8 cellular contexts compared by ENCODE assay signal in genomic region chr9:32581512-32582143, GRCh38. TPM values are rescaled to one million over a fixed set of nuclear protein-coding genes. Genes with fewer than 3 reads are reported as not detected.
DNase-seq lines count a peak whose midpoint lies in the region; ATAC-seq and TF ChIP-seq lines count a peak whose summit lies in the region.

No MANE protein-coding gene starts in this region.

- no peak for TF ChIP-seq POLR2A in erythroblast (IDR thresholded peaks at IDR 0.05; ENCODE audit: low read length)

- intact Hi-C loops in CD4-positive, alpha-beta memory T cell (cut with micrococcal nuclease) = loop anchor here (1.0 to 10.0 kb wide), 3 partner anchors 387 to 1143 kb away; no protein-coding TSS in a partner anchor

- H3K9ac ChIP-seq in SU-DHL-6 (ENCODE audit: low read length) = no peak overlapping the region

- no peak overlapping the region for H3K4me3 ChIP-seq in CD4-positive, alpha-beta memory T cell (ENCODE audit: low read length in 2 of 2)
- H3K4me3 ChIP-seq in SU-DHL-6 (ENCODE audit: insufficient read depth, low read length, poor library complexity, severe bottlenecking) (no peak overlapping the region), osteoblast (ENCODE audit: insufficient read depth, low read length) (no peak overlapping the region)

- H3K4me1 Mint-ChIP-seq in CD4-positive, alpha-beta memory T cell = peaks cover 0 to 5% (median 0%) of the 10 kb centered on the region in 4 donors
- peaks cover 7% of the 10 kb centered on the region for H3K4me1 Mint-ChIP-seq in T-helper 2 cell treated with Interferon-gamma antibody and Interleukin-4, amounts not matched to agents 5 μg/mL and 100 μg/mL, for 36 hours (ENCODE audit: low read depth)

- H3K9me2 ChIP-seq in SU-DHL-6 (replicated peaks; ENCODE audit: insufficient read depth, low read length) = no peaks in the 10 kb centered on the region

- POLR2A ChIA-PET in CD4-positive, alpha-beta memory T cell (lab: Charles Lee; ENCODE audit: partially characterized antibody) = interaction anchor here (1.2 to 2.0 kb wide), 2 partner anchors 31 to 203 kb away, joined by 3 to 11 read pairs; no protein-coding TSS in a partner anchor

- H3K79me2 ChIP-seq in SU-DHL-6 (ENCODE audit: insufficient read depth, low read length) = no peaks in the 10 kb centered on the region
- no peaks in the 10 kb centered on the region for H3K79me2 ChIP-seq in osteoblast (ENCODE audit: insufficient read depth, low read length)

- no peak overlapping the region for H3K27ac Mint-ChIP-seq in CD4-positive, alpha-beta memory T cell
- H3K27ac Mint-ChIP-seq in T-helper 2 cell treated with Interferon-gamma antibody and Interleukin-4, amounts not matched to agents 5 μg/mL and 100 μg/mL, for 36 hours = no peak overlapping the region

- H2AFZ ChIP-seq in SU-DHL-6 (ENCODE audit: low read depth, low read length, severe bottlenecking) (no peak overlapping the region), osteoblast (ENCODE audit: low read length) (no peak overlapping the region)

- H4K20me1 ChIP-seq in SU-DHL-6 (ENCODE audit: low read depth, low read length) (no peaks in the 10 kb centered on the region), osteoblast (ENCODE audit: insufficient read depth, low read length) (no peaks in the 10 kb centered on the region)

- no peaks in the 10 kb centered on the region for H3K4me1 ChIP-seq in CD4-positive, alpha-beta memory T cell (ENCODE audit: insufficient read depth, low read length)
- peaks cover 12% of the 10 kb centered on the region for H3K4me1 ChIP-seq in osteoblast (ENCODE audit: insufficient read depth, low read length)

- H3K9me3 ChIP-seq in CD4-positive, alpha-beta memory T cell (ENCODE audit: control insufficient read depth in 1 of 2, low read length in 2 of 2) = no peaks in the 10 kb centered on the region
- no peaks in the 10 kb centered on the region for H3K9me3 ChIP-seq in SU-DHL-6 (ENCODE audit: insufficient read depth, low read length)
- H3K9me3 ChIP-seq in osteoblast (ENCODE audit: low read depth, low read length) = no peaks in the 10 kb centered on the region

- H3K9me3 Mint-ChIP-seq in CD4-positive, alpha-beta memory T cell = peaks cover 0 to 2% (median 0%) of the 10 kb centered on the region in 8 donors
- H3K9me3 Mint-ChIP-seq in T-helper 2 cell treated with Interferon-gamma antibody and Interleukin-4, amounts not matched to agents 5 μg/mL and 100 μg/mL, for 36 hours = no peaks in the 10 kb centered on the region

- H3K4me2 ChIP-seq in SU-DHL-6 (ENCODE audit: low read depth, low read length, poor library complexity, severe bottlenecking) (no peak overlapping the region), osteoblast (ENCODE audit: insufficient read depth, low read length) (no peak overlapping the region)

- DNase-seq in CD4-positive, alpha-beta memory T cell = peak; percentile 27 to 41 (median 37)
- DNase-seq in NAMALWA (ENCODE audit: low spot score) (peak; percentile 75), erythroblast (lab: John Stamatoyannopoulos, UW) (peak; percentile 77 to 83), osteoblast (ENCODE audit: insufficient read length, low spot score, missing footprints) (no peak)
- DNase-seq in T-helper 2 cell treated with Interferon-gamma antibody and Interleukin-4, amounts not matched to agents 5 μg/mL and 100 μg/mL, for 36 hours (ENCODE audit: low spot score) = no peak

- H3K36me3 ChIP-seq in CD4-positive, alpha-beta memory T cell (ENCODE audit: insufficient read depth, low read length) = no peaks in the 10 kb centered on the region
- H3K36me3 ChIP-seq in SU-DHL-6 (ENCODE audit: low read length) (no peaks in the 10 kb centered on the region), osteoblast (ENCODE audit: insufficient read depth, low read length) (no peaks in the 10 kb centered on the region)

- peaks cover 3% of the 10 kb centered on the region for H3K27me3 ChIP-seq in CD4-positive, alpha-beta memory T cell (ENCODE audit: insufficient read depth, low read length)
- H3K27me3 ChIP-seq in SU-DHL-6 (ENCODE audit: low read length) = no peaks in the 10 kb centered on the region
- H3K27me3 ChIP-seq in osteoblast (ENCODE audit: insufficient read depth, low read length) = no peaks in the 10 kb centered on the region

- CTCF ChIA-PET in CD4-positive, alpha-beta memory T cell (lab: Charles Lee; ENCODE audit: partially characterized antibody) = interaction anchor here (0.9 to 15.9 kb wide), 18 partner anchors 9 to 645 kb away, joined by 3 to 659 read pairs (median 4); partner anchors contain the start of genes ACO1 and RIGI

- H3K27me3 Mint-ChIP-seq in CD4-positive, alpha-beta memory T cell = peaks cover 15 to 17% of the 10 kb centered on the region in 2 donors
- peaks cover 31% of the 10 kb centered on the region for H3K27me3 Mint-ChIP-seq in T-helper 2 cell treated with Interferon-gamma antibody and Interleukin-4, amounts not matched to agents 5 μg/mL and 100 μg/mL, for 36 hours (ENCODE audit: low read depth)

- H3F3A ChIP-seq in SU-DHL-6 (ENCODE audit: insufficient read depth) = no peaks in the 10 kb centered on the region

- no peaks in the 10 kb centered on the region for H3K36me3 Mint-ChIP-seq in CD4-positive, alpha-beta memory T cell
- H3K36me3 Mint-ChIP-seq in T-helper 2 cell treated with Interferon-gamma antibody and Interleukin-4, amounts not matched to agents 5 μg/mL and 100 μg/mL, for 36 hours (ENCODE audit: low read depth) = no peaks in the 10 kb centered on the region

- H3K4me3 Mint-ChIP-seq in CD4-positive, alpha-beta memory T cell = no peak overlapping the region
- no peak overlapping the region for H3K4me3 Mint-ChIP-seq in T-helper 2 cell treated with Interferon-gamma antibody and Interleukin-4, amounts not matched to agents 5 μg/mL and 100 μg/mL, for 36 hours

- H3K27ac ChIP-seq in CD4-positive, alpha-beta memory T cell (ENCODE audit: low read depth, low read length) = no peak overlapping the region
- no peak overlapping the region for H3K27ac ChIP-seq in SU-DHL-6 (ENCODE audit: low read depth, low read length)
- no peak overlapping the region for H3K27ac ChIP-seq in osteoblast (ENCODE audit: low read depth, low read length)

- ATAC-seq in GM18502 (IDR thresholded peaks at IDR 0.05; ENCODE audit: poor library complexity, unreplicated experiment) (peak; percentile 53), HG03135 (IDR thresholded peaks at IDR 0.05; ENCODE audit: unreplicated experiment) (no peak)

- TF ChIP-seq CTCF in SU-DHL-6 (IDR thresholded peaks at IDR 0.05; ENCODE audit: insufficient read depth, low read length, poor library complexity, severe bottlenecking) = peak; percentile 76
- TF ChIP-seq CTCF in osteoblast (IDR thresholded peaks at IDR 0.05; ENCODE audit: extremely low read depth, low read depth, low read length) = peak; percentile 65

RNA-seq across cellular contexts. Expression of gene NDUFB6, which starts 8.7 kb away (rescaled TPM):
- 10 to 100 TPM; 18.2 to 21.0 TPM for total RNA-seq in CD4-positive, alpha-beta memory T cell
- 10 to 100 TPM; 65.4 to 83.7 TPM for polyA plus RNA-seq in CD4-positive, alpha-beta memory T cell
- total RNA-seq in osteoblast = 24.2 and 37.1 TPM in 2 replicates

RNA-seq across cellular contexts. Expression of gene TOPORS, which starts 29.2 kb away (rescaled TPM):
- total RNA-seq in CD4-positive, alpha-beta memory T cell = 10 to 100 TPM; 24.1 to 24.6 TPM
- polyA plus RNA-seq in CD4-positive, alpha-beta memory T cell = 10 to 100 TPM; 24.4 to 32.4 TPM
- 32.1 and 33.7 TPM in 2 replicates for total RNA-seq in osteoblast

RNA-seq across cellular contexts. Expression of gene SMIM27, which starts 29.5 kb away (rescaled TPM):
- total RNA-seq in CD4-positive, alpha-beta memory T cell = 10 to 100 TPM; 32.1 to 37.8 TPM
- polyA plus RNA-seq in CD4-positive, alpha-beta memory T cell = 100 to 1,000 TPM in 1 of 2 donors, 10 to 100 TPM in 1; 42.4 to 115 TPM
- total RNA-seq in osteoblast = 1.8 and 2.9 TPM in 2 replicates

RNA-seq across cellular contexts. Expression of gene TAF1L, which starts 53.8 kb away (rescaled TPM):
- under 1 TPM; 0.06 to 0.12 TPM for total RNA-seq in CD4-positive, alpha-beta memory T cell
- not detected for polyA plus RNA-seq in CD4-positive, alpha-beta memory T cell
- total RNA-seq in osteoblast = not detected in 2 replicates

RNA-seq across cellular contexts. Expression of gene RIGI, which starts 55.6 kb away (rescaled TPM):
- 10 to 100 TPM; 29.0 to 32.0 TPM for total RNA-seq in CD4-positive, alpha-beta memory T cell
- polyA plus RNA-seq in CD4-positive, alpha-beta memory T cell = 10 to 100 TPM; 19.4 to 22.1 TPM
- total RNA-seq in osteoblast = 10.3 and 12.7 TPM in 2 replicates

Comparison
In these comparisons a context has a peak if more than half of its experiments do, and no peak if none do; other contexts are left out.
1. DNase-seq: peak in CD4-positive, alpha-beta memory T cell (5 of 5), NAMALWA (single experiment) and erythroblast (2 of 2); none in osteoblast (single experiment) and T-helper 2 cell treated with Interferon-gamma antibody and Interleukin-4, amounts not matched to agents 5 μg/mL and 100 μg/mL, for 36 hours (single experiment).